In the genomic region with DNA sequence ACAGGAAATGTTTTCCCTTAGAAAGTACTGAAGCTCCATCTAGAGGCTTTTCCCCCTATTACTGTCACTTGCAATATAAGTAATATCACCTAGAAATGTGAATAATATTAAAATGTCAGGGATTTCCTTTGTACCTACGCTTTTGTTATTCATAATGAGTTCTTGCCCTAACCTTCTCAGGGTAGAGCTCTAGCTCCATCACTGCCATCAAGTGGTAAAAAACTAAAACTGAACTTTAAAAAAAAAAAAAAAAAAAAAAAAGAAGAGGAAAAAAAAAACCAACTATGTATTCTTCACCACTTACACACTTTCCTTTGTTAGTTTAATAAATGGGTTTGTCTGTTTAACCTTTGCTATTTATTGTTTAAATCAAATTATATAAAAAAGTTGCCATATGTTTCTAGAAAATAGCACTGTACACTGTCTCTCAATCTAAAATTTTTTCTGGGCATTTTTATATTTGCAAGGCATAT, we compare ENCODE assay signal across 8 cellular contexts. TPM values are rescaled to one million over a fixed set of nuclear protein-coding genes. Genes with fewer than 3 reads are reported as not detected.
DNase-seq lines count a peak whose midpoint lies in the region; ATAC-seq and TF ChIP-seq lines count a peak whose summit lies in the region.

No MANE protein-coding gene starts in this region.

- no peaks in the 10 kb centered on the region for H3K9me3 ChIP-seq in AG04450 (ENCODE audit: control insufficient read depth, insufficient read depth, low read length)
- H3K9me3 ChIP-seq in esophagus squamous epithelium: no peaks in the 10 kb centered on the region
- no peaks in the 10 kb centered on the region for H3K9me3 ChIP-seq in psoas muscle

- TF ChIP-seq EP300 in Ishikawa (IDR thresholded peaks at IDR 0.05; ENCODE audit: borderline replicate concordance): no peak

- DNase-seq in AG04450 (ENCODE audit: low read depth, low spot score) (no peak), GM13976 (ENCODE audit: low spot score) (peak; percentile 50), RWPE1 (ENCODE audit: low spot score) (peak; percentile 79), esophagus squamous epithelium (lab: John Stamatoyannopoulos, UW) (no peak), psoas muscle (no peak), T-helper 9 cell (no peak)

- intact Hi-C loops in esophagus squamous epithelium (cut with DNase I): no loop called here
- intact Hi-C loops in psoas muscle (cut with DNase I): loop anchor here (10.0 kb wide), 1 partner anchor 459 kb away; no protein-coding TSS in a partner anchor

- no peak overlapping the region for H3K4me3 ChIP-seq in AG04450 (ENCODE audit: low read depth, low read length)
- H3K4me3 ChIP-seq in esophagus squamous epithelium: no peak overlapping the region
- H3K4me3 ChIP-seq in psoas muscle: no peak overlapping the region

- ATAC-seq in psoas muscle: peak in 1 of 4 donors; percentile 37
- ATAC-seq in HG02970 (IDR thresholded peaks at IDR 0.05; ENCODE audit: low FRiP score, unreplicated experiment): no peak

- TF ChIP-seq CTCF in AG04450 (IDR thresholded peaks at IDR 0.05; ENCODE audit: low read depth, low read length) (peak; percentile 52), GM13976 (IDR thresholded peaks at IDR 0.05; ENCODE audit: borderline replicate concordance, control extremely low read depth, extremely low read depth, insufficient read depth, missing control alignments) (peak; percentile 22), RWPE1 (conservative IDR thresholded peaks at IDR 0.05; ENCODE audit: low read depth) (peak; percentile 70), esophagus squamous epithelium (IDR thresholded peaks at IDR 0.05) (peak in 4 of 6 experiments; percentile 16 to 39 (median 22)), psoas muscle (IDR thresholded peaks at IDR 0.05) (peak; percentile 36)

- POLR2A ChIA-PET in AG04450 (lab: Yijun Ruan, JAX) (no interaction called here), RWPE1 (lab: Yijun Ruan, JAX; ENCODE audit: low non-redundant PET) (no interaction called here)

- TF ChIP-seq POLR2A in esophagus squamous epithelium (IDR thresholded peaks at IDR 0.05): no peak

- no peak overlapping the region for H3K27ac ChIP-seq in AG04450 (ENCODE audit: low read depth, low read length)
- no peak overlapping the region for H3K27ac ChIP-seq in RWPE1
- no peak overlapping the region for H3K27ac ChIP-seq in esophagus squamous epithelium
- H3K27ac ChIP-seq in psoas muscle: no peak overlapping the region

- H3K27me3 ChIP-seq in AG04450 (ENCODE audit: control insufficient read depth, insufficient read depth, low read length) (no peaks in the 10 kb centered on the region), esophagus squamous epithelium (no peaks in the 10 kb centered on the region), psoas muscle (ENCODE audit: insufficient read depth in 3 of 3, low read length in 2 of 3) (no peaks in the 10 kb centered on the region)

- TF ChIP-seq RAD21 in Ishikawa (IDR thresholded peaks at IDR 0.05; ENCODE audit: low read depth): peak; percentile 63

- no peaks in the 10 kb centered on the region for H3K36me3 ChIP-seq in esophagus squamous epithelium
- H3K36me3 ChIP-seq in psoas muscle (ENCODE audit: insufficient read depth in 1 of 2, low read depth in 1 of 2): no peaks in the 10 kb centered on the region

- peaks cover 0 to 7% (median 0%) of the 10 kb centered on the region in 3 donors for H3K4me1 ChIP-seq in esophagus squamous epithelium
- no peaks in the 10 kb centered on the region for H3K4me1 ChIP-seq in psoas muscle

- in situ Hi-C loops in GM13976 (cut with MboI; ENCODE audit: low sequenced_read_pairs, unreplicated experiment): no loop called here

- CTCF ChIA-PET in AG04450 (lab: Charles Lee): interaction anchor here (0.6 to 1.8 kb wide), 16 partner anchors 9 to 674 kb away, joined by 3 to 9 read pairs (median 5); no protein-coding TSS in a partner anchor
- CTCF ChIA-PET in RWPE1 (lab: Yijun Ruan, JAX): interaction anchor here (0.6 to 1.2 kb wide), 3 partner anchors 208 to 457 kb away, joined by 3 to 6 read pairs (median 4); no protein-coding TSS in a partner anchor

- WGBS in esophagus squamous epithelium, 2 donors: 0 to 6% methylated on average over 1 of the region's 1 CpG
- 7 to 21% (median 9%) methylated on average over 1 of the region's 1 CpG for WGBS in psoas muscle, 3 donors

TF ChIP-seq in Ishikawa, 13 proteins besides CTCF, POLR2A, EP300 and RAD21:
- TF ChIP-seq CEBPB (IDR thresholded peaks at IDR 0.05) (no peak), TAF1 (IDR thresholded peaks at IDR 0.05; ENCODE audit: low read depth) (no peak), TEAD4 (IDR thresholded peaks at IDR 0.05) (no peak), TCF12 (IDR thresholded peaks at IDR 0.05; ENCODE audit: low read depth) (no peak), EGR1 (IDR thresholded peaks at IDR 0.05) (no peak), CREB1 (IDR thresholded peaks at IDR 0.05; ENCODE audit: low read depth) (no peak), ZBTB7A (IDR thresholded peaks at IDR 0.05; ENCODE audit: low read depth) (no peak)
- TF ChIP-seq, protein P1, sequence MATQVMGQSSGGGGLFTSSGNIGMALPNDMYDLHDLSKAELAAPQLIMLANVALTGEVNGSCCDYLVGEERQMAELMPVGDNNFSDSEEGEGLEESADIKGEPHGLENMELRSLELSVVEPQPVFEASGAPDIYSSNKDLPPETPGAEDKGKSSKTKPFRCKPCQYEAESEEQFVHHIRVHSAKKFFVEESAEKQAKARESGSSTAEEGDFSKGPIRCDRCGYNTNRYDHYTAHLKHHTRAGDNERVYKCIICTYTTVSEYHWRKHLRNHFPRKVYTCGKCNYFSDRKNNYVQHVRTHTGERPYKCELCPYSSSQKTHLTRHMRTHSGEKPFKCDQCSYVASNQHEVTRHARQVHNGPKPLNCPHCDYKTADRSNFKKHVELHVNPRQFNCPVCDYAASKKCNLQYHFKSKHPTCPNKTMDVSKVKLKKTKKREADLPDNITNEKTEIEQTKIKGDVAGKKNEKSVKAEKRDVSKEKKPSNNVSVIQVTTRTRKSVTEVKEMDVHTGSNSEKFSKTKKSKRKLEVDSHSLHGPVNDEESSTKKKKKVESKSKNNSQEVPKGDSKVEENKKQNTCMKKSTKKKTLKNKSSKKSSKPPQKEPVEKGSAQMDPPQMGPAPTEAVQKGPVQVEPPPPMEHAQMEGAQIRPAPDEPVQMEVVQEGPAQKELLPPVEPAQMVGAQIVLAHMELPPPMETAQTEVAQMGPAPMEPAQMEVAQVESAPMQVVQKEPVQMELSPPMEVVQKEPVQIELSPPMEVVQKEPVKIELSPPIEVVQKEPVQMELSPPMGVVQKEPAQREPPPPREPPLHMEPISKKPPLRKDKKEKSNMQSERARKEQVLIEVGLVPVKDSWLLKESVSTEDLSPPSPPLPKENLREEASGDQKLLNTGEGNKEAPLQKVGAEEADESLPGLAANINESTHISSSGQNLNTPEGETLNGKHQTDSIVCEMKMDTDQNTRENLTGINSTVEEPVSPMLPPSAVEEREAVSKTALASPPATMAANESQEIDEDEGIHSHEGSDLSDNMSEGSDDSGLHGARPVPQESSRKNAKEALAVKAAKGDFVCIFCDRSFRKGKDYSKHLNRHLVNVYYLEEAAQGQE (IDR thresholded peaks at IDR 0.05; ENCODE audit: low read depth): no peak
- TF ChIP-seq, protein P2, sequence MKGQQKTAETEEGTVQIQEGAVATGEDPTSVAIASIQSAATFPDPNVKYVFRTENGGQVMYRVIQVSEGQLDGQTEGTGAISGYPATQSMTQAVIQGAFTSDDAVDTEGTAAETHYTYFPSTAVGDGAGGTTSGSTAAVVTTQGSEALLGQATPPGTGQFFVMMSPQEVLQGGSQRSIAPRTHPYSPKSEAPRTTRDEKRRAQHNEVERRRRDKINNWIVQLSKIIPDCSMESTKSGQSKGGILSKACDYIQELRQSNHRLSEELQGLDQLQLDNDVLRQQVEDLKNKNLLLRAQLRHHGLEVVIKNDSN (IDR thresholded peaks at IDR 0.05): no peak

RNA-seq across cellular contexts. Expression of a gene that starts 49.9 kb away (rescaled TPM):
- polyA plus RNA-seq in AG04450 (2011; rRNA removed): 21.5 and 22.2 TPM in 2 replicates
- 17.1 and 22.3 TPM in 2 replicates for polyA minus RNA-seq in AG04450 (2011; rRNA and poly(A)+ RNA removed)
- 10 to 100 TPM; 36.1 to 84.8 (median 43.6) TPM for total RNA-seq in esophagus squamous epithelium
- total RNA-seq in psoas muscle: 10 to 100 TPM in 3 of 4 donors, 1 to 10 TPM in 1; 6.7 to 18.8 (median 11.3) TPM
- 10 to 100 TPM; 13.2 to 21.5 (median 18.3) TPM for polyA plus RNA-seq in psoas muscle

Comparison
In these comparisons a context has a peak if more than half of its experiments do, and no peak if none do; other contexts are left out.
1. DNase-seq: peak in GM13976 (single experiment) and RWPE1 (single experiment); none in AG04450 (single experiment), esophagus squamous epithelium (single experiment), psoas muscle (0 of 2) and T-helper 9 cell (single experiment).
2. Peak in every context shown above with its lines, with median percentiles within 50 percentile points of each other: CTCF ChIP-seq.